Comparison of ENCODE assay signal across 8 cellular contexts in the genomic region with DNA sequence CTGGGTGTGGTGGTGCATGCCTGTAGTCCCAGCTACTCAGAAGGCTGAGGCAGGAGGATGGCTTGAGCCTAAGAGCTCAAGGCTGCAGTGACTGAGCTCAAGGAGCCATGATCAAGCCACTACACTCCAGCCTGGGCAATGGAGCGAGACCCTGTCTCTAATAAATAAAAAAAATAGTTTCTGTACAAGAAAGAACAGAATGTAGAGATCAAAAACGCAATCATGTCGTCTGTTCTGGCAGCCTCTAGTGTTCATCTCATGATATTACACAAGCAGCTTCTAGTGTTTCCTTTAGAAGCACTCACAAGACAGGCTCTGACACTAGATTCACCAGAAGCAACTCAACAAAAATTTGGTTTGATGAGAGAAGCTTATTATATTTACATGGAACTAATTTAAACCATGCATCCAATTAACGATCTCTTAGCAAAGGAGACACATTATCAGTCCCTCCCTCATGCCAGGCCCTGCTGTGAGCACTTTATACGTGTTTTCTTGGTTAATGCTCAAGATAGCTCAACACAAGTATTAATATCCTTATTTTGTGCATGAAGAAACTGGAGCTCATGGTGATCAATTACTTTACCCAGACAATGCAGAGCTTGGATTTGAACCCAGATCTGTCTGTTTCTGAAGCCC. TPM values are rescaled to one million over a fixed set of nuclear protein-coding genes. Genes with fewer than 3 reads are reported as not detected.
DNase-seq lines count a peak whose midpoint lies in the region; ATAC-seq and TF ChIP-seq lines count a peak whose summit lies in the region.

No MANE protein-coding gene starts in this region.

- ATAC-seq in HG03460 (IDR thresholded peaks at IDR 0.05; ENCODE audit: unreplicated experiment): no peak

- TF ChIP-seq CTCF in fibroblast of the aortic adventitia (IDR thresholded peaks at IDR 0.05; ENCODE audit: insufficient read depth, low read length): peak; percentile 95
- TF ChIP-seq CTCF in retinal pigment epithelial cell (conservative IDR thresholded peaks at IDR 0.05; ENCODE audit: low read depth, low read length): peak; percentile 92

- H3K4me3 ChIP-seq in fibroblast of the aortic adventitia (ENCODE audit: low read depth, low read length): no peak overlapping the region
- no peak overlapping the region for H3K4me3 ChIP-seq in retinal pigment epithelial cell (ENCODE audit: low read length)

- DNase-seq in NCI-H82 (lab: John Stamatoyannopoulos, UW) (peak; percentile 18), NCI-H82 treated with DMSO at 0.1 percent for 48 hours (lab: John Stamatoyannopoulos, UW; ENCODE audit: unreplicated experiment) (no peak), LHCN-M2 (ENCODE audit: low read depth) (peak; percentile 62), SW480 (ENCODE audit: low spot score) (peak; percentile 67), fibroblast of the aortic adventitia (ENCODE audit: low read depth) (peak; percentile 77), retinal pigment epithelial cell (ENCODE audit: low read depth) (peak; percentile 15), amygdala (lab: John Stamatoyannopoulos, UW) (no peak)

RNA-seq across cellular contexts. Expression of a gene that starts 6.9 kb away (rescaled TPM):
- total RNA-seq in LHCN-M2 (2014; rRNA removed) (not detected in 2 replicates), fibroblast of the aortic adventitia (ENCODE audit: low replicate concordance) (not detected in 2 replicates)
- polyA plus RNA-seq in LHCN-M2 (2012): not detected

RNA-seq across cellular contexts. Expression of a gene that starts 13.3 kb away (rescaled TPM):
- total RNA-seq in LHCN-M2 (2014; rRNA removed) (not detected in 2 replicates), fibroblast of the aortic adventitia (ENCODE audit: low replicate concordance) (not detected in 2 replicates)
- not detected for polyA plus RNA-seq in LHCN-M2 (2012)

RNA-seq across cellular contexts. Expression of a gene that starts 19.7 kb away (rescaled TPM):
- total RNA-seq in LHCN-M2 (2014; rRNA removed): not detected in 2 replicates
- not detected for polyA plus RNA-seq in LHCN-M2 (2012)
- not detected in 2 replicates for total RNA-seq in fibroblast of the aortic adventitia (ENCODE audit: low replicate concordance)

RNA-seq across cellular contexts. Expression of a gene that starts 28.2 kb away (rescaled TPM):
- total RNA-seq in LHCN-M2 (2014; rRNA removed) (not detected in 2 replicates), fibroblast of the aortic adventitia (ENCODE audit: low replicate concordance) (not detected in 2 replicates)
- not detected for polyA plus RNA-seq in LHCN-M2 (2012)

RNA-seq across cellular contexts. Expression of a gene that starts 46.9 kb away (rescaled TPM):
- total RNA-seq in LHCN-M2 (2014; rRNA removed) (not detected in 2 replicates), fibroblast of the aortic adventitia (ENCODE audit: low replicate concordance) (not detected in 2 replicates)
- polyA plus RNA-seq in LHCN-M2 (2012): not detected

Comparison
In these comparisons a context has a peak if more than half of its experiments do, and no peak if none do; other contexts are left out.
1. DNase-seq: peak in NCI-H82 (single experiment), LHCN-M2 (single experiment), SW480 (single experiment), fibroblast of the aortic adventitia (single experiment) and retinal pigment epithelial cell (single experiment); none in NCI-H82 treated with DMSO at 0.1 percent for 48 hours (single experiment) and amygdala (0 of 56).